1 cellular context compared by ENCODE assay signal in genomic region chr1:244461254-244462071, GRCh38.
TF ChIP-seq lines count a peak whose summit lies in the region.

TSS of gene CATSPERE (plus strand) at chr1:244461273. CDS start at chr1:244461430, 157 bp downstream.

TF ChIP-seq in HEK293, 187 proteins besides CTCF, POLR2A, EP300 and RAD21 (continued from another document and continues in another):
- TF ChIP-seq, protein P1, sequence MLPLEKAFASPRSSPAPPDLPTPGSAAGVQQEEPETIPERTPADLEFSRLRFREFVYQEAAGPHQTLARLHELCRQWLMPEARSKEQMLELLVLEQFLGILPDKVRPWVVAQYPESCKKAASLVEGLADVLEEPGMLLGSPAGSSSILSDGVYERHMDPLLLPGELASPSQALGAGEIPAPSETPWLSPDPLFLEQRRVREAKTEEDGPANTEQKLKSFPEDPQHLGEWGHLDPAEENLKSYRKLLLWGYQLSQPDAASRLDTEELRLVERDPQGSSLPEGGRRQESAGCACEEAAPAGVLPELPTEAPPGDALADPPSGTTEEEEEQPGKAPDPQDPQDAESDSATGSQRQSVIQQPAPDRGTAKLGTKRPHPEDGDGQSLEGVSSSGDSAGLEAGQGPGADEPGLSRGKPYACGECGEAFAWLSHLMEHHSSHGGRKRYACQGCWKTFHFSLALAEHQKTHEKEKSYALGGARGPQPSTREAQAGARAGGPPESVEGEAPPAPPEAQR (tag by site-specific recombination; IDR thresholded peaks at IDR 0.05): no peak
- TF ChIP-seq, protein P2, sequence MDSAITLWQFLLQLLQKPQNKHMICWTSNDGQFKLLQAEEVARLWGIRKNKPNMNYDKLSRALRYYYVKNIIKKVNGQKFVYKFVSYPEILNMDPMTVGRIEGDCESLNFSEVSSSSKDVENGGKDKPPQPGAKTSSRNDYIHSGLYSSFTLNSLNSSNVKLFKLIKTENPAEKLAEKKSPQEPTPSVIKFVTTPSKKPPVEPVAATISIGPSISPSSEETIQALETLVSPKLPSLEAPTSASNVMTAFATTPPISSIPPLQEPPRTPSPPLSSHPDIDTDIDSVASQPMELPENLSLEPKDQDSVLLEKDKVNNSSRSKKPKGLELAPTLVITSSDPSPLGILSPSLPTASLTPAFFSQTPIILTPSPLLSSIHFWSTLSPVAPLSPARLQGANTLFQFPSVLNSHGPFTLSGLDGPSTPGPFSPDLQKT (IDR thresholded peaks at IDR 0.05; ENCODE audit: borderline replicate concordance, low read depth, low read length): no peak
- TF ChIP-seq ZNF785 (tag by site-specific recombination; IDR thresholded peaks at IDR 0.05) (peak; percentile 79), YY2 (tag by site-specific recombination; IDR thresholded peaks at IDR 0.05) (peak; percentile 47; the same call in 1 of the 2 replicates), ZNF623 (tag by site-specific recombination; IDR thresholded peaks at IDR 0.05) (no peak), ZNF274 (IDR thresholded peaks at IDR 0.05; ENCODE audit: low read length) (no peak), ZNF274 (tag by site-specific recombination; IDR thresholded peaks at IDR 0.05; ENCODE audit: borderline replicate concordance) (no peak), MZF1 (tag by site-specific recombination; IDR thresholded peaks at IDR 0.05; ENCODE audit: borderline replicate concordance) (peak; percentile 49; the same call in 1 of the 2 replicates), ZNF214 (tag by site-specific recombination; IDR thresholded peaks at IDR 0.05; ENCODE audit: borderline replicate concordance) (no peak), ZNF776 (tag by site-specific recombination; IDR thresholded peaks at IDR 0.05; ENCODE audit: borderline replicate concordance) (no peak), WT1 (tag by site-specific recombination; IDR thresholded peaks at IDR 0.05) (peak; percentile 53), SP2 (tag by site-specific recombination; IDR thresholded peaks at IDR 0.05) (peak; percentile 92), ZEB2 (tag by site-specific recombination; IDR thresholded peaks at IDR 0.05) (peak; percentile 61), OVOL3 (tag by site-specific recombination; IDR thresholded peaks at IDR 0.05) (no peak), SALL2 (tag by site-specific recombination; IDR thresholded peaks at IDR 0.05; ENCODE audit: borderline replicate concordance) (no peak), ZBTB11 (tag by site-specific recombination; conservative IDR thresholded peaks at IDR 0.05; ENCODE audit: low read depth) (0 out of 2 replicates have a peak, but pooled peaks have one; percentile 10), ZNF558 (tag by site-specific recombination; IDR thresholded peaks at IDR 0.05) (no peak), RBAK (tag by site-specific recombination; IDR thresholded peaks at IDR 0.05) (no peak), ZNF548 (tag by site-specific recombination; IDR thresholded peaks at IDR 0.05) (no peak), ZNF830 (tag by site-specific recombination; IDR thresholded peaks at IDR 0.05; ENCODE audit: low read depth) (no peak), ZNF280D (tag by site-specific recombination; IDR thresholded peaks at IDR 0.05) (no peak), ZNF140 (tag by site-specific recombination; IDR thresholded peaks at IDR 0.05) (no peak), ZNF366 (tag by site-specific recombination; conservative IDR thresholded peaks at IDR 0.05) (no peak; the same call in 1 of the 2 replicates), ZNF394 (tag by site-specific recombination; IDR thresholded peaks at IDR 0.05; ENCODE audit: borderline replicate concordance) (no peak), ZNF138 (tag by site-specific recombination; IDR thresholded peaks at IDR 0.05; ENCODE audit: borderline replicate concordance) (no peak), ZNF555 (tag by site-specific recombination; conservative IDR thresholded peaks at IDR 0.05) (no peak), SCRT2 (tag by site-specific recombination; IDR thresholded peaks at IDR 0.05) (no peak), ZNF23 (tag by site-specific recombination; IDR thresholded peaks at IDR 0.05; ENCODE audit: borderline replicate concordance) (no peak), BCL11B (tag by site-specific recombination; IDR thresholded peaks at IDR 0.05; ENCODE audit: low read depth) (0 out of 2 replicates have a peak, but pooled peaks have one; percentile 20), ZNF391 (tag by site-specific recombination; IDR thresholded peaks at IDR 0.05; ENCODE audit: borderline replicate concordance, low read depth) (peak; percentile 13; the same call in 1 of the 2 replicates), ZNF596 (tag by site-specific recombination; IDR thresholded peaks at IDR 0.05) (peak; percentile 9; the same call in 1 of the 2 replicates), ZNF670 (tag by site-specific recombination; IDR thresholded peaks at IDR 0.05; ENCODE audit: low read depth) (no peak), KLF17 (tag by site-specific recombination; IDR thresholded peaks at IDR 0.05) (peak; percentile 76; the same call in 1 of the 2 replicates), ZNF433 (tag by site-specific recombination; IDR thresholded peaks at IDR 0.05; ENCODE audit: low read depth) (no peak), ZNF629 (tag by site-specific recombination; IDR thresholded peaks at IDR 0.05) (0 out of 2 replicates have a peak, but pooled peaks have one; percentile 18), ZNF155 (tag by site-specific recombination; IDR thresholded peaks at IDR 0.05) (no peak), HOXD13 (CRISPR knock-in tag; IDR thresholded peaks at IDR 0.05; ENCODE audit: borderline replicate concordance) (no peak), TCF7L2 (IDR thresholded peaks at IDR 0.05; ENCODE audit: borderline replicate concordance, low read depth, low read length) (no peak), ZNF501 (tag by site-specific recombination; IDR thresholded peaks at IDR 0.05) (peak; percentile 85), ZNF112 (tag by site-specific recombination; IDR thresholded peaks at IDR 0.05) (no peak), ZNF239 (tag by site-specific recombination; IDR thresholded peaks at IDR 0.05) (no peak), ZNF311 (tag by site-specific recombination; IDR thresholded peaks at IDR 0.05; ENCODE audit: borderline replicate concordance) (no peak)
- TF ChIP-seq, protein P3, sequence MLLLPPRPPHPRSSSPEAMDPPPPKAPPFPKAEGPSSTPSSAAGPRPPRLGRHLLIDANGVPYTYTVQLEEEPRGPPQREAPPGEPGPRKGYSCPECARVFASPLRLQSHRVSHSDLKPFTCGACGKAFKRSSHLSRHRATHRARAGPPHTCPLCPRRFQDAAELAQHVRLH (tag by site-specific recombination; IDR thresholded peaks at IDR 0.05): no peak
- TF ChIP-seq, protein P4, sequence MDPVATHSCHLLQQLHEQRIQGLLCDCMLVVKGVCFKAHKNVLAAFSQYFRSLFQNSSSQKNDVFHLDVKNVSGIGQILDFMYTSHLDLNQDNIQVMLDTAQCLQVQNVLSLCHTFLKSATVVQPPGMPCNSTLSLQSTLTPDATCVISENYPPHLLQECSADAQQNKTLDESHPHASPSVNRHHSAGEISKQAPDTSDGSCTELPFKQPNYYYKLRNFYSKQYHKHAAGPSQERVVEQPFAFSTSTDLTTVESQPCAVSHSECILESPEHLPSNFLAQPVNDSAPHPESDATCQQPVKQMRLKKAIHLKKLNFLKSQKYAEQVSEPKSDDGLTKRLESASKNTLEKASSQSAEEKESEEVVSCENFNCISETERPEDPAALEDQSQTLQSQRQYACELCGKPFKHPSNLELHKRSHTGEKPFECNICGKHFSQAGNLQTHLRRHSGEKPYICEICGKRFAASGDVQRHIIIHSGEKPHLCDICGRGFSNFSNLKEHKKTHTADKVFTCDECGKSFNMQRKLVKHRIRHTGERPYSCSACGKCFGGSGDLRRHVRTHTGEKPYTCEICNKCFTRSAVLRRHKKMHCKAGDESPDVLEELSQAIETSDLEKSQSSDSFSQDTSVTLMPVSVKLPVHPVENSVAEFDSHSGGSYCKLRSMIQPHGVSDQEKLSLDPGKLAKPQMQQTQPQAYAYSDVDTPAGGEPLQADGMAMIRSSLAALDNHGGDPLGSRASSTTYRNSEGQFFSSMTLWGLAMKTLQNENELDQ (tag by site-specific recombination; IDR thresholded peaks at IDR 0.05; ENCODE audit: low read depth): no peak
- TF ChIP-seq, protein P5, sequence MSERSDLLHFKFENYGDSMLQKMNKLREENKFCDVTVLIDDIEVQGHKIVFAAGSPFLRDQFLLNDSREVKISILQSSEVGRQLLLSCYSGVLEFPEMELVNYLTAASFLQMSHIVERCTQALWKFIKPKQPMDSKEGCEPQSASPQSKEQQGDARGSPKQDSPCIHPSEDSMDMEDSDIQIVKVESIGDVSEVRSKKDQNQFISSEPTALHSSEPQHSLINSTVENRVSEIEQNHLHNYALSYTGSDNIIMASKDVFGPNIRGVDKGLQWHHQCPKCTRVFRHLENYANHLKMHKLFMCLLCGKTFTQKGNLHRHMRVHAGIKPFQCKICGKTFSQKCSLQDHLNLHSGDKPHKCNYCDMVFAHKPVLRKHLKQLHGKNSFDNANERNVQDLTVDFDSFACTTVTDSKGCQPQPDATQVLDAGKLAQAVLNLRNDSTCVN (tag by site-specific recombination; optimal IDR thresholded peaks at IDR 0.05): peak; percentile 98
- TF ChIP-seq, protein P6, sequence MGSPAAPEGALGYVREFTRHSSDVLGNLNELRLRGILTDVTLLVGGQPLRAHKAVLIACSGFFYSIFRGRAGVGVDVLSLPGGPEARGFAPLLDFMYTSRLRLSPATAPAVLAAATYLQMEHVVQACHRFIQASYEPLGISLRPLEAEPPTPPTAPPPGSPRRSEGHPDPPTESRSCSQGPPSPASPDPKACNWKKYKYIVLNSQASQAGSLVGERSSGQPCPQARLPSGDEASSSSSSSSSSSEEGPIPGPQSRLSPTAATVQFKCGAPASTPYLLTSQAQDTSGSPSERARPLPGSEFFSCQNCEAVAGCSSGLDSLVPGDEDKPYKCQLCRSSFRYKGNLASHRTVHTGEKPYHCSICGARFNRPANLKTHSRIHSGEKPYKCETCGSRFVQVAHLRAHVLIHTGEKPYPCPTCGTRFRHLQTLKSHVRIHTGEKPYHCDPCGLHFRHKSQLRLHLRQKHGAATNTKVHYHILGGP (tag by site-specific recombination; IDR thresholded peaks at IDR 0.05): no peak
- TF ChIP-seq, protein P7, sequence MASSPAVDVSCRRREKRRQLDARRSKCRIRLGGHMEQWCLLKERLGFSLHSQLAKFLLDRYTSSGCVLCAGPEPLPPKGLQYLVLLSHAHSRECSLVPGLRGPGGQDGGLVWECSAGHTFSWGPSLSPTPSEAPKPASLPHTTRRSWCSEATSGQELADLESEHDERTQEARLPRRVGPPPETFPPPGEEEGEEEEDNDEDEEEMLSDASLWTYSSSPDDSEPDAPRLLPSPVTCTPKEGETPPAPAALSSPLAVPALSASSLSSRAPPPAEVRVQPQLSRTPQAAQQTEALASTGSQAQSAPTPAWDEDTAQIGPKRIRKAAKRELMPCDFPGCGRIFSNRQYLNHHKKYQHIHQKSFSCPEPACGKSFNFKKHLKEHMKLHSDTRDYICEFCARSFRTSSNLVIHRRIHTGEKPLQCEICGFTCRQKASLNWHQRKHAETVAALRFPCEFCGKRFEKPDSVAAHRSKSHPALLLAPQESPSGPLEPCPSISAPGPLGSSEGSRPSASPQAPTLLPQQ (tag by site-specific recombination; IDR thresholded peaks at IDR 0.05): peak; percentile 97
